In genomic region chr7:103626776-103627175, GRCh38 we compare ENCODE assay signal across 13 cellular contexts.
DNase-seq lines count a peak whose midpoint lies in the region; ATAC-seq and TF ChIP-seq lines count a peak whose summit lies in the region.
"Had no signal": no experiment of that assay in that cellular context is flagged by ENCODE, and none has a peak within 500 bp of the region (broad histone marks: within the 10 kb centered on the region; RNA-seq: fewer than 3 reads in every experiment).

No MANE protein-coding gene starts in this region.

- H3K36me3 ChIP-seq in SK-N-SH (replicated peaks in 1 of 2; ENCODE audit: control insufficient read depth in 1 of 2, insufficient read depth in 2 of 2, low read length in 1 of 2) (no peaks in the 10 kb centered on the region), body of pancreas (replicated peaks in 1 of 2; ENCODE audit: insufficient read depth in 1 of 2, low read depth in 2 of 2) (no peaks in the 10 kb centered on the region), Karpas-422 (ENCODE audit: insufficient read depth, low read length) (no peaks in the 10 kb centered on the region)
- H3K36me3 ChIP-seq: BLaER1 treated with 17β-estradiol and CSF1 and Interleukin-3, amounts not matched to agents 10 nM and 100 nM had no signal

- H3F3A ChIP-seq in SK-N-SH (replicated peaks; ENCODE audit: insufficient read depth), result no peaks in the 10 kb centered on the region

- intact Hi-C loops in body of pancreas (cut with DNase I), result no loop called here

- H3K4me3 ChIP-seq in SK-N-SH (ENCODE audit: low read depth in 2 of 2, low read length in 1 of 2) (no peak overlapping the region), fibroblast of the aortic adventitia (ENCODE audit: low read depth, low read length) (no peak overlapping the region), body of pancreas (no peak overlapping the region), Karpas-422 (ENCODE audit: low read length) (no peak overlapping the region)
- H3K4me3 ChIP-seq: BLaER1 treated with 17β-estradiol and CSF1 and Interleukin-3, amounts not matched to agents 10 nM and 100 nM had no signal

- ATAC-seq in SK-N-SH treated with all-trans-retinoic acid at 6 μM for 48 hours (no peak), GM19397 (IDR thresholded peaks at IDR 0.05; ENCODE audit: unreplicated experiment) (no peak), body of pancreas (no peak)
- ATAC-seq: HCT116 had no signal

- H3K9me2 ChIP-seq in SK-N-SH (no peaks in the 10 kb centered on the region), Karpas-422 (replicated peaks; ENCODE audit: insufficient read depth, low read length) (no peaks in the 10 kb centered on the region)

- H3K27ac ChIP-seq in SK-N-SH (ENCODE audit: low read depth in 2 of 2, low read length in 1 of 2) (no peak overlapping the region), body of pancreas (no peak overlapping the region), Karpas-422 (ENCODE audit: low read length) (no peak overlapping the region)
- H3K27ac ChIP-seq: 22Rv1; BLaER1 treated with 17β-estradiol and CSF1 and Interleukin-3, amounts not matched to agents 10 nM and 100 nM had no signal

- H3K9ac ChIP-seq in SK-N-SH (no peak overlapping the region), Karpas-422 (ENCODE audit: low read length) (no peak overlapping the region)
- H3K9ac ChIP-seq: BLaER1 treated with 17β-estradiol and CSF1 and Interleukin-3, amounts not matched to agents 10 nM and 100 nM had no signal

- H3K4me1 ChIP-seq in SK-N-SH (ENCODE audit: control insufficient read depth in 1 of 2, insufficient read depth in 2 of 2, low read depth in 1 of 2, low read length in 1 of 2) (no peaks in the 10 kb centered on the region; a peak in 1 of 4 replicates), body of pancreas (no peaks in the 10 kb centered on the region), Karpas-422 (ENCODE audit: low read length) (no peaks in the 10 kb centered on the region)
- H3K4me1 ChIP-seq: BLaER1 treated with 17β-estradiol and CSF1 and Interleukin-3, amounts not matched to agents 10 nM and 100 nM had no signal

- TF ChIP-seq EP300 in SK-N-SH (IDR thresholded peaks at IDR 0.05; ENCODE audit: borderline replicate concordance in 1 of 2, low read depth in 1 of 2, low read length in 1 of 2), result no peak

- POLR2A ChIA-PET in SK-N-SH (lab: Yijun Ruan, JAX), result no interaction called here

- no peaks in the 10 kb centered on the region for H3K9me3 ChIP-seq in SK-N-SH
- H3K9me3 ChIP-seq in body of pancreas, result no peaks in the 10 kb centered on the region
- H3K9me3 ChIP-seq in Karpas-422 (ENCODE audit: low read length), result no peaks in the 10 kb centered on the region
- H3K9me3 ChIP-seq: BLaER1 treated with 17β-estradiol and CSF1 and Interleukin-3, amounts not matched to agents 10 nM and 100 nM had no signal

- CTCF ChIA-PET in SK-N-SH (lab: Yijun Ruan, JAX), result interaction anchor here (1.0 to 3.0 kb wide), 3 partner anchors 12 to 179 kb away, joined by 3 to 11 read pairs (median 3); no protein-coding TSS in a partner anchor

- TF ChIP-seq POLR2A in body of pancreas (IDR thresholded peaks at IDR 0.05), result no peak

- no peak overlapping the region for H2AFZ ChIP-seq in SK-N-SH (ENCODE audit: low read depth)
- no peak overlapping the region for H2AFZ ChIP-seq in Karpas-422 (ENCODE audit: low read length)

- in situ Hi-C loops in SK-MEL-5 (cut with HindIII; ENCODE audit: low pct_unique_long_range_greater_than_20kb, low sequenced_read_pairs), result no loop called here

- no peak for TF ChIP-seq CTCF in SK-N-SH (IDR thresholded peaks at IDR 0.05)
- TF ChIP-seq CTCF in fibroblast of the aortic adventitia (IDR thresholded peaks at IDR 0.05; ENCODE audit: insufficient read depth, low read length), result no peak
- no peak for TF ChIP-seq CTCF in body of pancreas (IDR thresholded peaks at IDR 0.05)

- H3K79me2 ChIP-seq in SK-N-SH (ENCODE audit: insufficient read depth) (no peaks in the 10 kb centered on the region), Karpas-422 (ENCODE audit: low read length) (no peaks in the 10 kb centered on the region)

- no peaks in the 10 kb centered on the region for H4K20me1 ChIP-seq in SK-N-SH (ENCODE audit: insufficient read depth)
- H4K20me1 ChIP-seq in Karpas-422 (ENCODE audit: insufficient read depth, low read depth, low read length), result no peaks in the 10 kb centered on the region
- H4K20me1 ChIP-seq: BLaER1 treated with 17β-estradiol and CSF1 and Interleukin-3, amounts not matched to agents 10 nM and 100 nM had no signal

- DNase-seq in SK-N-SH (no peak), SK-MEL-5 (ENCODE audit: low read depth, low spot score) (peak; percentile 82), fibroblast of the aortic adventitia (ENCODE audit: low read depth) (peak; percentile 12), body of pancreas (no peak), AML-193 (lab: John Stamatoyannopoulos, UW) (no peak), Karpas-422 (no peak)
- DNase-seq: CD4-positive, CD25-positive, alpha-beta regulatory T cell; DMS53 had no signal

- no peak overlapping the region for H3K4me2 ChIP-seq in SK-N-SH
- H3K4me2 ChIP-seq in Karpas-422 (ENCODE audit: low read depth, low read length, poor library complexity, severe bottlenecking), result no peak overlapping the region
- H3K4me2 ChIP-seq: BLaER1 treated with 17β-estradiol and CSF1 and Interleukin-3, amounts not matched to agents 10 nM and 100 nM had no signal

- WGBS in SK-N-SH (ENCODE audit: low lambda C conversion rate), result 24% methylated on average over 1 of the region's 1 CpG
- 74 to 84% methylated on average over 1 of the region's 1 CpG for WGBS in body of pancreas, 2 donors

- no peak for TF ChIP-seq RAD21 in SK-N-SH (IDR thresholded peaks at IDR 0.05; ENCODE audit: low read length)

- H3K27me3 ChIP-seq in SK-N-SH (ENCODE audit: insufficient read depth), result no peaks in the 10 kb centered on the region
- no peaks in the 10 kb centered on the region for H3K27me3 ChIP-seq in body of pancreas
- no peaks in the 10 kb centered on the region for H3K27me3 ChIP-seq in Karpas-422 (ENCODE audit: low read length)
- H3K27me3 ChIP-seq: BLaER1 treated with 17β-estradiol and CSF1 and Interleukin-3, amounts not matched to agents 10 nM and 100 nM had no signal

TF ChIP-seq in SK-N-SH treated with all-trans-retinoic acid at 6 μM for 48 hours, 23 proteins besides CTCF, POLR2A, EP300 and RAD21 (continues in another document):
- TF ChIP-seq CSDC2 (CRISPR knock-in tag; IDR thresholded peaks at IDR 0.05) (0 out of 2 replicates have a peak, but pooled peaks have one; percentile 26), PATZ1 (CRISPR knock-in tag; IDR thresholded peaks at IDR 0.05; ENCODE audit: borderline replicate concordance) (no peak; the same call in 1 of the 2 replicates), ZFP3 (CRISPR knock-in tag; IDR thresholded peaks at IDR 0.05) (peak; percentile 80), RARB (CRISPR knock-in tag; IDR thresholded peaks at IDR 0.05) (no peak), TOX (CRISPR knock-in tag; IDR thresholded peaks at IDR 0.05; ENCODE audit: borderline replicate concordance) (no peak), ZNF8 (CRISPR knock-in tag; IDR thresholded peaks at IDR 0.05) (no peak)

TF ChIP-seq in SK-N-SH, 30 proteins besides CTCF, POLR2A, EP300 and RAD21 (continues in another document):
- TF ChIP-seq IRF3 (IDR thresholded peaks at IDR 0.05; ENCODE audit: low read depth, low read length) (no peak), ELF1 (IDR thresholded peaks at IDR 0.05) (no peak), SIN3A (IDR thresholded peaks at IDR 0.05; ENCODE audit: borderline replicate concordance, low read depth, low read length) (no peak), TAF1 (IDR thresholded peaks at IDR 0.05; ENCODE audit: borderline replicate concordance, low read depth, low read length) (no peak), NRF1 (IDR thresholded peaks at IDR 0.05; ENCODE audit: low read depth, low read length) (no peak), GATA2 (CRISPR knock-in tag; IDR thresholded peaks at IDR 0.05) (no peak), MEF2A (IDR thresholded peaks at IDR 0.05; ENCODE audit: borderline replicate concordance, low read depth) (no peak), FOXJ3 (CRISPR knock-in tag; IDR thresholded peaks at IDR 0.05) (no peak), JUND (IDR thresholded peaks at IDR 0.05) (no peak), EZH2phosphoT487 (IDR thresholded peaks at IDR 0.05; ENCODE audit: borderline replicate concordance, low read depth) (no peak)
- TF ChIP-seq, protein P1, sequence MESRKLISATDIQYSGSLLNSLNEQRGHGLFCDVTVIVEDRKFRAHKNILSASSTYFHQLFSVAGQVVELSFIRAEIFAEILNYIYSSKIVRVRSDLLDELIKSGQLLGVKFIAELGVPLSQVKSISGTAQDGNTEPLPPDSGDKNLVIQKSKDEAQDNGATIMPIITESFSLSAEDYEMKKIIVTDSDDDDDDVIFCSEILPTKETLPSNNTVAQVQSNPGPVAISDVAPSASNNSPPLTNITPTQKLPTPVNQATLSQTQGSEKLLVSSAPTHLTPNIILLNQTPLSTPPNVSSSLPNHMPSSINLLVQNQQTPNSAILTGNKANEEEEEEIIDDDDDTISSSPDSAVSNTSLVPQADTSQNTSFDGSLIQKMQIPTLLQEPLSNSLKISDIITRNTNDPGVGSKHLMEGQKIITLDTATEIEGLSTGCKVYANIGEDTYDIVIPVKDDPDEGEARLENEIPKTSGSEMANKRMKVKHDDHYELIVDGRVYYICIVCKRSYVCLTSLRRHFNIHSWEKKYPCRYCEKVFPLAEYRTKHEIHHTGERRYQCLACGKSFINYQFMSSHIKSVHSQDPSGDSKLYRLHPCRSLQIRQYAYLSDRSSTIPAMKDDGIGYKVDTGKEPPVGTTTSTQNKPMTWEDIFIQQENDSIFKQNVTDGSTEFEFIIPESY (IDR thresholded peaks at IDR 0.05; ENCODE audit: borderline replicate concordance, low read depth), result no peak
- TF ChIP-seq, protein P2, sequence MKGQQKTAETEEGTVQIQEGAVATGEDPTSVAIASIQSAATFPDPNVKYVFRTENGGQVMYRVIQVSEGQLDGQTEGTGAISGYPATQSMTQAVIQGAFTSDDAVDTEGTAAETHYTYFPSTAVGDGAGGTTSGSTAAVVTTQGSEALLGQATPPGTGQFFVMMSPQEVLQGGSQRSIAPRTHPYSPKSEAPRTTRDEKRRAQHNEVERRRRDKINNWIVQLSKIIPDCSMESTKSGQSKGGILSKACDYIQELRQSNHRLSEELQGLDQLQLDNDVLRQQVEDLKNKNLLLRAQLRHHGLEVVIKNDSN (IDR thresholded peaks at IDR 0.05; ENCODE audit: borderline replicate concordance, low read depth), result no peak

Comparison
In these comparisons a context has a peak if more than half of its experiments do, and no peak if none do; other contexts are left out.
1. DNase-seq: peak in SK-MEL-5 (single experiment) and fibroblast of the aortic adventitia (single experiment); none in SK-N-SH (single experiment), body of pancreas (0 of 4), AML-193 (0 of 2) and Karpas-422 (single experiment).